8 cellular contexts compared by ENCODE assay signal in the genomic region with DNA sequence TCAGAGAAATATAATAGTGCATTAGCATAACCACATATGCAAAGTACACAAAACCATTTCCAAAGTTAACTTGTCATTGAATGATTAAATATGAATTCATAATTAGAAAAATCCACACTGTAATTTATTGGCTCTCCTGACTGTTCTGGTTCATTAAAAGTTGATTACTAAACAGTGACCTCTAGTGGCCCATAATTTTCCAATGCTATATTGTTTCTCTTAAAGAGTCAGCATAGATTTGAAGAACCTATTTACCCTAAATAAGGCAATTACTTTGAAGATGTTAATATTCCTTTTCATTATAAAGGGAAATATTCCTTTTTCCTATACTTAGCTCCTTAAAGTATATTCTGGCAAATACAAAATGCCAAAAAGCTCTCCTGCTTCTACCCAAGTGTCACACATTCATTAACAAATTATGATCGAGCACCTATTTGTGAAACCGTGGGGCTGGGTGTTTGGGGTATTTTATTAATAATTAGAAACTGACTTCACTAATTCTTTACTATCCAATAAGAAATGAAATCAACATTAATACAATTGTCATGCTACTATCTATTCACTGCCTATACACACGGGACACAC.
DNase-seq lines count a peak whose midpoint lies in the region; ATAC-seq, FAIRE-seq and TF ChIP-seq lines count a peak whose summit lies in the region.

No MANE protein-coding gene starts in this region.

- no peaks in the 10 kb centered on the region for H4K20me1 ChIP-seq in GM12878 (ENCODE audit: control insufficient read depth, insufficient read depth)

- no peak overlapping the region for H2AFZ ChIP-seq in GM12878 (ENCODE audit: control insufficient read depth, low read depth, low read length)

- no peaks in the 10 kb centered on the region for H3K4me1 ChIP-seq in GM12878 (ENCODE audit: control insufficient read depth, insufficient read depth, low read length)

- H3K36me3 ChIP-seq in GM12878 (ENCODE audit: control insufficient read depth in 2 of 2, insufficient read depth in 2 of 2, low read length in 1 of 2) = no peaks in the 10 kb centered on the region

- peak; percentile 84 for TF ChIP-seq CTCF in 22Rv1 (IDR thresholded peaks at IDR 0.05)
- peak; percentile 14 for TF ChIP-seq CTCF in GM13976 (IDR thresholded peaks at IDR 0.05; ENCODE audit: borderline replicate concordance, control extremely low read depth, extremely low read depth, insufficient read depth, missing control alignments)
- peak; percentile 48 to 55 (median 53); a peak in 5 of 6 replicates for TF ChIP-seq CTCF in GM12878 (IDR thresholded peaks at IDR 0.05 in 2 of 3, conservative IDR thresholded peaks at IDR 0.05 in 1 of 3; ENCODE audit: control insufficient read depth in 2 of 3, extremely low read depth in 1 of 3, insufficient read depth in 1 of 3, low read depth in 3 of 3, low read length in 3 of 3)

- TF ChIP-seq EP300 in GM12878 (IDR thresholded peaks at IDR 0.05; ENCODE audit: borderline replicate concordance in 1 of 2, control insufficient read depth in 1 of 2, low read depth in 2 of 2, low read length in 2 of 2) = no peak

- H3K4me3 ChIP-seq in GM12878 = no peak overlapping the region

- CTCF ChIA-PET in GM12878 (lab: Yijun Ruan, JAX) = interaction anchor here (0.6 to 5.0 kb wide), 16 partner anchors 10 to 444 kb away, joined by 3 to 41 read pairs (median 4); no protein-coding TSS in a partner anchor

- H3K79me2 ChIP-seq in GM12878 (ENCODE audit: control insufficient read depth, insufficient read depth, low read length) = no peaks in the 10 kb centered on the region

- no peak overlapping the region for H3K9ac ChIP-seq in GM12878 (ENCODE audit: control insufficient read depth, insufficient read depth, low read length)

- ATAC-seq in GM12878 = peak; percentile 76
- ATAC-seq in GM21526 (IDR thresholded peaks at IDR 0.05; ENCODE audit: low FRiP score, unreplicated experiment) = no peak

- in situ Hi-C loops in GM13976 (cut with MboI; ENCODE audit: low sequenced_read_pairs, unreplicated experiment) (no loop called here), GM12878 (cut with MboI) (loop anchor here (5.0 kb wide), 1 partner anchor 379 kb away; no protein-coding TSS in a partner anchor)

- no peak for TF ChIP-seq POLR2A in GM12878 (IDR thresholded peaks at IDR 0.05; ENCODE audit: low read depth, low read length)

- no peaks in the 10 kb centered on the region for H3K27me3 ChIP-seq in GM12878 (replicated peaks in 1 of 2; ENCODE audit: control insufficient read depth in 2 of 2, insufficient read depth in 2 of 2, low read length in 1 of 2)

- no peaks in the 10 kb centered on the region for H3K9me3 ChIP-seq in GM12878 (replicated peaks; ENCODE audit: control insufficient read depth, insufficient read depth, low read length)

- TF ChIP-seq RAD21 in GM12878 (IDR thresholded peaks at IDR 0.05; ENCODE audit: insufficient read depth, low read depth, low read length) = peak; percentile 59

- FAIRE-seq in GM12878 (lab: Jason Lieb, UNC) = no peak
- FAIRE-seq in urothelium cell line (lab: Jason Lieb, UNC) = no peak

- RAD21 ChIA-PET in GM12878 (lab: Charles Lee; ENCODE audit: unreplicated experiment) = interaction anchor here (1.2 kb wide), 1 partner anchor 380 kb away, joined by 5 read pairs; no protein-coding TSS in a partner anchor

- no TSS peak for BruUV-seq in GM12878 (replicated peaks; lab: Mats Ljungman, UMichigan)

- H3K4me2 ChIP-seq in GM12878 (ENCODE audit: control insufficient read depth, insufficient read depth) = no peak overlapping the region

- peak; percentile 28 for DNase-seq in GM13976 (ENCODE audit: low spot score)
- peak; percentile 44 for DNase-seq in NCI-H2196 (lab: John Stamatoyannopoulos, UW; ENCODE audit: unreplicated experiment)
- DNase-seq in GM12878 (ENCODE audit: low read depth, low spot score) = no peak
- peak; percentile 85 for DNase-seq in inferior parietal cortex (ENCODE audit: extremely low spot score)
- peak; percentile 33 for DNase-seq in urothelium cell line (ENCODE audit: low spot score)
- DNase-seq in stimulated activated CD4-positive, alpha-beta T cell treated with anti-CD3 and anti-CD28 coated beads, Interleukin-1b, Interleukin-23, amount 100 ng/mL, for 48 hours = no peak

- POLR2A ChIA-PET in GM12878 (lab: Charles Lee) = no interaction called here

- intact Hi-C loops in GM12878 (cut with micrococcal nuclease; ENCODE audit: unreplicated experiment) = loop anchor here (1.0 to 10.0 kb wide), 4 partner anchors 198 to 380 kb away; no protein-coding TSS in a partner anchor

- H3K27ac ChIP-seq in 22Rv1 = no peak overlapping the region
- H3K27ac ChIP-seq in GM12878 (ENCODE audit: control insufficient read depth, insufficient read depth) = no peak overlapping the region

- SMC1A ChIA-PET in GM12878 (lab: Charles Lee; ENCODE audit: uncharacterized antibody, unreplicated experiment) = interaction anchor here (0.7 to 3.2 kb wide), 7 partner anchors 10 to 381 kb away, joined by 3 to 16 read pairs (median 3); no protein-coding TSS in a partner anchor

- 100% methylated on average over 3 of the region's 3 CpGs for WGBS in GM12878 (ENCODE audit: insufficient coverage, insufficient replicate concordance, low lambda C conversion rate, missing lambda C conversion rate)

TF ChIP-seq in GM12878, 131 proteins besides CTCF, POLR2A, EP300 and RAD21:
- no peak for TF ChIP-seq CEBPB (IDR thresholded peaks at IDR 0.05; ENCODE audit: borderline replicate concordance in 1 of 2, low read depth in 2 of 2, low read length in 2 of 2)
- peak; percentile 54 for TF ChIP-seq SMC3 (IDR thresholded peaks at IDR 0.05; ENCODE audit: borderline replicate concordance, low read length)

Comparison
In these comparisons a context has a peak if more than half of its experiments do, and no peak if none do; other contexts are left out.
1. CTCF ChIP-seq: peak in every context shown above with its lines; median percentile 84 in 22Rv1; 53 in GM12878; 14 in GM13976.
2. DNase-seq: peak in GM13976 (single experiment), NCI-H2196 (single experiment), inferior parietal cortex (single experiment) and urothelium cell line (single experiment); none in GM12878 (single experiment) and stimulated activated CD4-positive, alpha-beta T cell treated with anti-CD3 and anti-CD28 coated beads, Interleukin-1b, Interleukin-23, amount 100 ng/mL, for 48 hours (single experiment).